8 cellular contexts compared by ENCODE assay signal in genomic region chr5:180785151-180785781, GRCh38. TPM values are rescaled to one million over a fixed set of nuclear protein-coding genes. Genes with fewer than 3 reads are reported as not detected.
DNase-seq lines count a peak whose midpoint lies in the region; ATAC-seq and TF ChIP-seq lines count a peak whose summit lies in the region.

No MANE protein-coding gene starts in this region.

- H3K36me3 Mint-ChIP-seq in activated CD4-positive, alpha-beta T cell treated with anti-CD3 and anti-CD28 coated beads, Interleukin-2, amount 10 ng/mL, durations not matched to agents 24 days and 14 days (ENCODE audit: low read depth) = peaks cover 18% of the 10 kb centered on the region
- peaks cover 31% of the 10 kb centered on the region for H3K36me3 Mint-ChIP-seq in effector memory CD8-positive, alpha-beta T cell (ENCODE audit: insufficient read depth)

- TF ChIP-seq POLR2A in upper lobe of left lung (IDR thresholded peaks at IDR 0.05) = no peak

- no peaks in the 10 kb centered on the region for H3K27me3 Mint-ChIP-seq in activated CD4-positive, alpha-beta T cell treated with anti-CD3 and anti-CD28 coated beads, Interleukin-2, amount 10 ng/mL, durations not matched to agents 24 days and 14 days
- no peaks in the 10 kb centered on the region for H3K27me3 Mint-ChIP-seq in effector memory CD8-positive, alpha-beta T cell

- H4K8ac ChIP-seq in mesenchymal stem cell (ENCODE audit: low read length) = peak overlapping the region; percentile 84

- H2AFZ ChIP-seq in mesenchymal stem cell (ENCODE audit: low read depth, low read length) = peak overlapping the region; percentile 29

- peak overlapping the region; percentile 96 for H2AK5ac ChIP-seq in mesenchymal stem cell (ENCODE audit: low read length, severe bottlenecking)

- H3K27ac ChIP-seq in mesenchymal stem cell (ENCODE audit: low read length, poor library complexity, severe bottlenecking) (peak overlapping the region; percentile 99), upper lobe of left lung (peak overlapping the region; percentile 62 to 74 (median 73))

- H3K4me1 ChIP-seq in mesenchymal stem cell (ENCODE audit: control insufficient read depth, insufficient read depth, low read depth, low read length) (peaks cover 35% of the 10 kb centered on the region), upper lobe of left lung (peaks cover 34 to 47% (median 35%) of the 10 kb centered on the region in 4 donors)

- H3K27me3 ChIP-seq in mesenchymal stem cell (ENCODE audit: control insufficient read depth in 1 of 2, insufficient read depth in 1 of 2, low read length in 2 of 2) (no peaks in the 10 kb centered on the region), upper lobe of left lung (no peaks in the 10 kb centered on the region)

- intact Hi-C loops in activated CD4-positive, alpha-beta T cell treated with anti-CD3 and anti-CD28 coated beads, Interleukin-2, amount 10 ng/mL, durations not matched to agents 24 days and 14 days (cut with micrococcal nuclease) = loop anchor here (1.0 kb wide), 1 partner anchor 17 kb away; the partner anchor contains the start of gene MGAT1

- 61% methylated on average over 14 of the region's 14 CpGs for WGBS in mesenchymal stem cell
- WGBS in upper lobe of left lung, 2 donors = 54 to 70% methylated on average over 13 to 14 of the region's 14 CpGs

- peak overlapping the region in 1 of 2 experiments; percentile 23 for H3K23ac ChIP-seq in mesenchymal stem cell (ENCODE audit: low read length in 2 of 2)

- peak overlapping the region; percentile 98 for H2BK5ac ChIP-seq in mesenchymal stem cell (ENCODE audit: low read depth, low read length, poor library complexity, severe bottlenecking)

- H3K36me3 ChIP-seq in mesenchymal stem cell (ENCODE audit: control insufficient read depth in 1 of 2, insufficient read depth in 2 of 2, low read depth in 1 of 2, low read length in 2 of 2) (peaks cover 20 to 29% of the 10 kb centered on the region in 2 experiments), upper lobe of left lung (peaks cover 7 to 35% (median 18%) of the 10 kb centered on the region in 4 donors)

- no peak for ATAC-seq in effector memory CD8-positive, alpha-beta T cell (replicated peaks)
- ATAC-seq in upper lobe of left lung (ENCODE audit: low FRiP score in 2 of 2) (peak; percentile 38 to 65), HG03108 (IDR thresholded peaks at IDR 0.05; ENCODE audit: unreplicated experiment) (no peak)

- peak overlapping the region; percentile 64 for H4K91ac ChIP-seq in mesenchymal stem cell (ENCODE audit: low read length)

- H3K4me2 ChIP-seq in mesenchymal stem cell (ENCODE audit: low read length, poor library complexity, severe bottlenecking) = peak overlapping the region; percentile 40

- peaks cover 13% of the 10 kb centered on the region for H3K79me1 ChIP-seq in mesenchymal stem cell (replicated peaks; ENCODE audit: low read length, poor library complexity, severe bottlenecking)

- peak; percentile 55 for DNase-seq in activated CD4-positive, alpha-beta T cell treated with anti-CD3 and anti-CD28 coated beads, Interleukin-2, amount 10 ng/mL, durations not matched to agents 24 days and 14 days
- no peak for DNase-seq in activated CD4-positive, alpha-beta T cell treated with anti-CD3 and anti-CD28 coated beads for 4 hours
- no peak for DNase-seq in effector memory CD8-positive, alpha-beta T cell
- DNase-seq in mesenchymal stem cell (peak; percentile 80), upper lobe of left lung (peak in 1 of 2 donors; percentile 62), GOT3 (lab: John Stamatoyannopoulos, UW) (no peak), NCI-H1694 treated with DMSO at 0.1 percent for 48 hours (lab: John Stamatoyannopoulos, UW) (no peak)

- no peak for TF ChIP-seq EP300 in upper lobe of left lung (IDR thresholded peaks at IDR 0.05)

- no peak overlapping the region for H2BK15ac ChIP-seq in mesenchymal stem cell (ENCODE audit: low read depth, poor library complexity, severe bottlenecking)

- peak overlapping the region in 1 of 2 experiments; percentile 48 for H2BK12ac ChIP-seq in mesenchymal stem cell (ENCODE audit: low read length in 2 of 2)

- H3K9me3 ChIP-seq in mesenchymal stem cell (ENCODE audit: control insufficient read depth, low read length) (no peaks in the 10 kb centered on the region), upper lobe of left lung (no peaks in the 10 kb centered on the region)

- H3K27ac Mint-ChIP-seq in activated CD4-positive, alpha-beta T cell treated with anti-CD3 and anti-CD28 coated beads, Interleukin-2, amount 10 ng/mL, durations not matched to agents 24 days and 14 days = peak overlapping the region; percentile 65
- H3K27ac Mint-ChIP-seq in effector memory CD8-positive, alpha-beta T cell = peak overlapping the region; percentile 85 to 90

- H3K4me3 ChIP-seq in mesenchymal stem cell (ENCODE audit: insufficient read depth in 1 of 2, low read depth in 1 of 2, low read length in 2 of 2) = peak overlapping the region in 1 of 2 experiments; percentile 30
- H3K4me3 ChIP-seq in upper lobe of left lung = no peak overlapping the region

- H3K4ac ChIP-seq in mesenchymal stem cell (ENCODE audit: low read depth in 1 of 2, low read length in 2 of 2) = peak overlapping the region in 1 of 2 experiments; percentile 93

- H3K4me3 Mint-ChIP-seq in activated CD4-positive, alpha-beta T cell treated with anti-CD3 and anti-CD28 coated beads, Interleukin-2, amount 10 ng/mL, durations not matched to agents 24 days and 14 days = no peak overlapping the region
- H3K4me3 Mint-ChIP-seq in effector memory CD8-positive, alpha-beta T cell = no peak overlapping the region

- no peak overlapping the region for H2BK120ac ChIP-seq in mesenchymal stem cell (ENCODE audit: low read depth, low read length)

- H3K9ac ChIP-seq in mesenchymal stem cell (ENCODE audit: low read length) = peak overlapping the region; percentile 80

- H3K14ac ChIP-seq in mesenchymal stem cell (ENCODE audit: low read length in 2 of 2) = peak overlapping the region in 1 of 2 experiments; percentile 55

- no peaks in the 10 kb centered on the region for H3K9me3 Mint-ChIP-seq in activated CD4-positive, alpha-beta T cell treated with anti-CD3 and anti-CD28 coated beads, Interleukin-2, amount 10 ng/mL, durations not matched to agents 24 days and 14 days
- no peaks in the 10 kb centered on the region for H3K9me3 Mint-ChIP-seq in effector memory CD8-positive, alpha-beta T cell

- TF ChIP-seq CTCF in upper lobe of left lung (IDR thresholded peaks at IDR 0.05) = no peak

- peak overlapping the region in 1 of 2 experiments; percentile 67 for H3K18ac ChIP-seq in mesenchymal stem cell (ENCODE audit: low read depth in 1 of 2, low read length in 2 of 2)

- peaks cover 14% of the 10 kb centered on the region for H3K4me1 Mint-ChIP-seq in activated CD4-positive, alpha-beta T cell treated with anti-CD3 and anti-CD28 coated beads, Interleukin-2, amount 10 ng/mL, durations not matched to agents 24 days and 14 days
- H3K4me1 Mint-ChIP-seq in effector memory CD8-positive, alpha-beta T cell (ENCODE audit: low read depth in 2 of 2) = peaks cover 22 to 33% of the 10 kb centered on the region in 2 donors

RNA-seq across cellular contexts. Expression of gene MGAT1, which starts 17.3 kb away (rescaled TPM):
- total RNA-seq in activated CD4-positive, alpha-beta T cell treated with anti-CD3 and anti-CD28 coated beads, Interleukin-2, amount 10 ng/mL, durations not matched to agents 24 days and 14 days = 119 and 122 TPM in 2 replicates
- polyA plus RNA-seq in mesenchymal stem cell (2013, experiment 1 of 2) = 103 TPM
- polyA plus RNA-seq in mesenchymal stem cell (2013, experiment 2 of 2) = 105 TPM
- total RNA-seq in upper lobe of left lung = 100 to 1,000 TPM; 148 to 392 (median 277) TPM

RNA-seq across cellular contexts. Expression of gene OR2Y1, which starts 45.4 kb away (rescaled TPM):
- not detected in 2 replicates for total RNA-seq in activated CD4-positive, alpha-beta T cell treated with anti-CD3 and anti-CD28 coated beads, Interleukin-2, amount 10 ng/mL, durations not matched to agents 24 days and 14 days
- polyA plus RNA-seq in mesenchymal stem cell (2013, experiment 1 of 2) = not detected
- not detected for polyA plus RNA-seq in mesenchymal stem cell (2013, experiment 2 of 2)
- not detected for total RNA-seq in upper lobe of left lung

Comparison
In these comparisons a context has a peak if more than half of its experiments do, and no peak if none do; other contexts are left out.
1. DNase-seq: peak in activated CD4-positive, alpha-beta T cell treated with anti-CD3 and anti-CD28 coated beads, Interleukin-2, amount 10 ng/mL, durations not matched to agents 24 days and 14 days (single experiment) and mesenchymal stem cell (single experiment); none in activated CD4-positive, alpha-beta T cell treated with anti-CD3 and anti-CD28 coated beads for 4 hours (0 of 2), effector memory CD8-positive, alpha-beta T cell (0 of 3), GOT3 (single experiment) and NCI-H1694 treated with DMSO at 0.1 percent for 48 hours (single experiment).
2. ATAC-seq: peak in upper lobe of left lung (2 of 2); none in effector memory CD8-positive, alpha-beta T cell (single experiment) and HG03108 (single experiment).